ENCODE assay signal across 27 cellular contexts in the genomic region with DNA sequence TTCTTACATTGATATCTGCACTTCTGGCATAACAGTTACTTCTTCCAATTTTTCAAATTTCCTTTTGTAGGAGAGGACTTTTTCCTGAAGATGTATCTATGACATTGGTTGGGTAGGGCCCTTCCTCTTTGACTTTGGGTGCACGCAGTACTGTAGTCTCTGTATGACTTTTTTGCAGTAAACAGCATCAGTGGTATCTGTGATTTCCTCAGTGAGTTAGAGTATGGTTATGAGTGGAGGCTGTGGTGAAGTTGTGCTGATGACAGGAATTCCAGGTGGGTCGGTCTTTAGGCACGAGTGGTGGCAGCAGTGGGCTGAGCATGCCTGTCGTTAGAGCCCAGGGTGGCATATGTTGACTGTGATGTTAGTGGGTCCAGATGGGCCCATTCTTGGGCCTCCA.
"Had no signal": no experiment of that assay in that cellular context is flagged by ENCODE, and none has a peak within 500 bp of the region (broad histone marks: within the 10 kb centered on the region; RNA-seq: fewer than 3 reads in every experiment).

No MANE protein-coding gene starts in this region.

- H3K27me3 Mint-ChIP-seq: activated CD4-positive, alpha-beta memory T cell treated with anti-CD3 and anti-CD28 coated beads for 36 hours; activated naive CD4-positive, alpha-beta T cell treated with anti-CD3 and anti-CD28 coated beads, Interleukin-2, amount 50 U/mL, for 24 hours; activated naive CD8-positive, alpha-beta T cell treated with anti-CD3 and anti-CD28 coated beads for 36 hours had no signal

- ATAC-seq: activated CD8-positive, alpha-beta T cell treated with anti-CD3 and anti-CD28 coated beads for 36 hours; body of pancreas had no signal

- H3K27me3 ChIP-seq: adrenal gland, body of pancreas, breast epithelium had no signal

- H3K4me3 Mint-ChIP-seq: activated B cell treated with CpG ODN at 0.5 μM for 24 hours; activated CD4-positive, alpha-beta memory T cell treated with anti-CD3 and anti-CD28 coated beads for 36 hours; activated CD4-positive, alpha-beta T cell treated with anti-CD3 and anti-CD28 coated beads, Interleukin-2, amount 10 ng/mL, durations not matched to agents 7 days and 5 days; activated CD8-positive, alpha-beta T cell treated with anti-CD3 and anti-CD28 coated beads for 36 hours; activated naive CD4-positive, alpha-beta T cell treated with anti-CD3 and anti-CD28 coated beads, Interleukin-2, amount 10 ng/mL, durations not matched to agents 7 days and 5 days; activated naive CD4-positive, alpha-beta T cell treated with anti-CD3 and anti-CD28 coated beads, Interleukin-2, amount 50 U/mL, for 24 hours; activated naive CD8-positive, alpha-beta T cell treated with anti-CD3 and anti-CD28 coated beads for 36 hours; activated T-cell treated with anti-CD3 and anti-CD28 coated beads, Interleukin-2, amount 50 U/mL, for 24 hours; T-helper 1 cell treated with Interleukin-12 subunit alpha and Interleukin-12 subunit beta and Interleukin-4 antibody, amounts not matched to agents 30 μg/mL and 1 μg/mL, for 36 hours; T-helper 2 cell treated with Interferon-gamma antibody and Interleukin-4, amounts not matched to agents 5 μg/mL and 100 μg/mL, for 36 hours had no signal

- H3K4me1 Mint-ChIP-seq: activated B cell treated with CpG ODN at 0.5 μM for 24 hours had no signal

- H3K9me3 ChIP-seq: adrenal gland, body of pancreas had no signal

- DNase-seq: activated B cell treated with CpG ODN at 0.5 μM for 24 hours; activated CD4-positive, alpha-beta memory T cell treated with anti-CD3 and anti-CD28 coated beads for 36 hours; activated CD4-positive, alpha-beta T cell treated with anti-CD3 and anti-CD28 coated beads for 48 hours; activated CD4-positive, alpha-beta T cell treated with anti-CD3 and anti-CD28 coated beads, Interleukin-2, amount 10 ng/mL, durations not matched to agents 7 days and 5 days; activated CD4-positive, CD25-positive, alpha-beta regulatory T cell treated with anti-CD3 and anti-CD28 coated beads, Interleukin-2, amount 50 U/mL, for 72 hours; activated CD8-positive, alpha-beta memory T cell treated with anti-CD3 and anti-CD28 coated beads, Interleukin-2, amount 50 U/mL, for 48 hours; activated CD8-positive, alpha-beta T cell treated with anti-CD3 and anti-CD28 coated beads for 36 hours; activated effector memory CD4-positive, alpha-beta T cell treated with anti-CD3 and anti-CD28 coated beads, Interleukin-2, amount 50 U/mL, for 16 hours; activated gamma-delta T cell treated with Interleukin-2 at 50 U/mL for 16 hours; activated naive CD4-positive, alpha-beta T cell; activated naive CD4-positive, alpha-beta T cell treated with anti-CD3 and anti-CD28 coated beads, Interleukin-2, amount 10 ng/mL, durations not matched to agents 7 days and 5 days; activated naive CD8-positive, alpha-beta T cell treated with anti-CD3 and anti-CD28 coated beads for 36 hours; activated T-cell treated with anti-CD3 and anti-CD28 coated beads, Interleukin-2, amount 50 U/mL, for 24 hours; activated T-cell treated with anti-CD3 and anti-CD28 coated beads, Interleukin-2, amount 50 U/mL, for 48 hours; adrenal gland; amniotic stem cell; body of pancreas; brain microvascular endothelial cell; central memory CD4-positive, alpha-beta T cell; SW 1271; T-helper 1 cell; T-helper 9 cell had no signal

- H3K27ac ChIP-seq: adrenal gland, body of pancreas, brain microvascular endothelial cell, breast epithelium, VCaP had no signal

- H3K27ac Mint-ChIP-seq: activated B cell treated with CpG ODN at 0.5 μM for 24 hours; activated CD4-positive, alpha-beta memory T cell treated with anti-CD3 and anti-CD28 coated beads for 36 hours; activated CD4-positive, alpha-beta T cell treated with anti-CD3 and anti-CD28 coated beads, Interleukin-2, amount 10 ng/mL, durations not matched to agents 7 days and 5 days; activated CD8-positive, alpha-beta T cell treated with anti-CD3 and anti-CD28 coated beads for 36 hours; activated naive CD4-positive, alpha-beta T cell treated with anti-CD3 and anti-CD28 coated beads, Interleukin-2, amount 10 ng/mL, durations not matched to agents 7 days and 5 days; activated naive CD4-positive, alpha-beta T cell treated with anti-CD3 and anti-CD28 coated beads, Interleukin-2, amount 50 U/mL, for 24 hours; activated naive CD8-positive, alpha-beta T cell treated with anti-CD3 and anti-CD28 coated beads for 36 hours; activated T-cell treated with anti-CD3 and anti-CD28 coated beads, Interleukin-2, amount 50 U/mL, for 24 hours; T-helper 1 cell treated with Interleukin-12 subunit alpha and Interleukin-12 subunit beta and Interleukin-4 antibody, amounts not matched to agents 30 μg/mL and 1 μg/mL, for 36 hours; T-helper 2 cell treated with Interferon-gamma antibody and Interleukin-4, amounts not matched to agents 5 μg/mL and 100 μg/mL, for 36 hours had no signal

- H3K4me1 ChIP-seq: adrenal gland, body of pancreas, breast epithelium had no signal
